In genomic region chr12:111033281-111034147, GRCh38 we compare ENCODE assay signal across 1 cellular context.
TF ChIP-seq lines count a peak whose summit lies in the region.

No MANE protein-coding gene starts in this region.

TF ChIP-seq in HEK293, 187 proteins besides CTCF, POLR2A, EP300 and RAD21 (continued from another document):
- TF ChIP-seq ZNF335 (tag by site-specific recombination; conservative IDR thresholded peaks at IDR 0.05) (peak; percentile 94), ZNF114 (tag by site-specific recombination; IDR thresholded peaks at IDR 0.05) (no peak), ZNF10 (tag by site-specific recombination; IDR thresholded peaks at IDR 0.05) (no peak), YY1 (tag by site-specific recombination; IDR thresholded peaks at IDR 0.05) (peak; percentile 34; the same call in 1 of the 2 replicates), ZNF24 (tag by site-specific recombination; IDR thresholded peaks at IDR 0.05) (0 out of 2 replicates have a peak, but pooled peaks have one; percentile 50), PRDM4 (tag by site-specific recombination; IDR thresholded peaks at IDR 0.05) (no peak), ZNF580 (tag by site-specific recombination; IDR thresholded peaks at IDR 0.05) (peak; percentile 96), GLIS2 (tag by site-specific recombination; IDR thresholded peaks at IDR 0.05) (peak; percentile 58), ZNF561 (tag by site-specific recombination; IDR thresholded peaks at IDR 0.05; ENCODE audit: borderline replicate concordance) (peak; percentile 49; the same call in 1 of the 2 replicates), GFI1B (tag by site-specific recombination; IDR thresholded peaks at IDR 0.05) (no peak), ZNF530 (tag by site-specific recombination; IDR thresholded peaks at IDR 0.05; ENCODE audit: low read depth) (no peak), ZNF449 (tag by site-specific recombination; IDR thresholded peaks at IDR 0.05) (no peak), EGR2 (tag by site-specific recombination; IDR thresholded peaks at IDR 0.05; ENCODE audit: low read depth) (0 out of 2 replicates have a peak, but pooled peaks have one; percentile 37), ZBTB17 (tag by site-specific recombination; IDR thresholded peaks at IDR 0.05) (peak; percentile 23; the same call in 1 of the 2 replicates), ZBTB6 (tag by site-specific recombination; IDR thresholded peaks at IDR 0.05) (peak; percentile 48), KLF9 (tag by site-specific recombination; IDR thresholded peaks at IDR 0.05; ENCODE audit: low read depth) (peak; percentile 27; the same call in 1 of the 2 replicates), ZBTB8A (tag by site-specific recombination; IDR thresholded peaks at IDR 0.05) (peak; percentile 64), ZNF600 (tag by site-specific recombination; IDR thresholded peaks at IDR 0.05) (no peak), ZNF175 (tag by site-specific recombination; IDR thresholded peaks at IDR 0.05) (no peak), ZNF223 (tag by site-specific recombination; IDR thresholded peaks at IDR 0.05) (no peak), ZNF701 (tag by site-specific recombination; IDR thresholded peaks at IDR 0.05) (no peak), ZBTB49 (tag by site-specific recombination; IDR thresholded peaks at IDR 0.05; ENCODE audit: low read depth) (no peak), PATZ1 (tag by site-specific recombination; IDR thresholded peaks at IDR 0.05) (peak; percentile 73), ZFHX2 (tag by site-specific recombination; conservative IDR thresholded peaks at IDR 0.05) (peak; percentile 57), ZNF629 (tag by site-specific recombination; IDR thresholded peaks at IDR 0.05) (no peak), HOXC10 (CRISPR knock-in tag; IDR thresholded peaks at IDR 0.05) (no peak), ZNF660 (tag by site-specific recombination; IDR thresholded peaks at IDR 0.05) (peak; percentile 67; the same call in 1 of the 2 replicates), ZNF398 (tag by site-specific recombination; IDR thresholded peaks at IDR 0.05) (peak; percentile 84), ZBTB26 (tag by site-specific recombination; optimal IDR thresholded peaks at IDR 0.05) (peak; percentile 61), ZNF202 (tag by site-specific recombination; IDR thresholded peaks at IDR 0.05; ENCODE audit: borderline replicate concordance) (no peak)
